ENCODE assay signal across 5 cellular contexts in genomic region chr1:9748391-9748790, GRCh38.
DNase-seq lines count a peak whose midpoint lies in the region; ATAC-seq and TF ChIP-seq lines count a peak whose summit lies in the region.
"Not testable (repeated sequence)": the region's sequence is repeated elsewhere in the genome, so short reads cannot be mapped to it uniquely, and the experiment has no call there.

No MANE protein-coding gene starts in this region.

- H3K36me3 ChIP-seq in CD4-positive, alpha-beta memory T cell (ENCODE audit: insufficient read depth, low read length), result peaks cover 61% of the 10 kb centered on the region

- not testable (repeated sequence) for TF ChIP-seq CTCF in WTC11 (IDR thresholded peaks at IDR 0.05); endothelial cell (IDR thresholded peaks at IDR 0.05; ENCODE audit: unreplicated experiment)

- CTCF ChIA-PET in CD4-positive, alpha-beta memory T cell (lab: Charles Lee; ENCODE audit: partially characterized antibody), result interaction anchor here (1.3 kb wide), 1 partner anchor 133 kb away, joined by 3 read pairs; no protein-coding TSS in a partner anchor
- CTCF ChIA-PET in WTC11 (lab: Charles Lee), result not testable (repeated sequence)

- not testable (repeated sequence) for DNase-seq in CD4-positive, alpha-beta memory T cell; WTC11 (ENCODE audit: low spot score); endothelial cell (ENCODE audit: low spot score); memory B cell (ENCODE audit: low spot score in 2 of 2); stimulated activated naive B cell treated with anti-CD40 and anti-IgM and Interleukin-4, amounts not matched to agents 10 μg/mL and 1 μg/mL and 100 μg/mL, for 72 hours

- peak overlapping the region in 4 of 7 donors; percentile 22 to 71 (median 44) for H3K27ac Mint-ChIP-seq in CD4-positive, alpha-beta memory T cell
- H3K27ac Mint-ChIP-seq in WTC11 (peak overlapping the region; percentile 3; the same call in 1 of the 2 replicates), memory B cell (peak overlapping the region; percentile 2)
- H3K27ac Mint-ChIP-seq in endothelial cell (ENCODE audit: unreplicated experiment), result not testable (repeated sequence)
- peak overlapping the region; percentile 4 for H3K27ac Mint-ChIP-seq in stimulated activated naive B cell treated with anti-CD40 and anti-IgM and Interleukin-4, amounts not matched to agents 10 μg/mL and 1 μg/mL and 100 μg/mL, for 72 hours

- intact Hi-C loops in CD4-positive, alpha-beta memory T cell (cut with micrococcal nuclease), result not testable (repeated sequence)

- not testable (repeated sequence) for H3K4me1 Mint-ChIP-seq in CD4-positive, alpha-beta memory T cell; WTC11; endothelial cell (ENCODE audit: unreplicated experiment); memory B cell
- H3K4me1 Mint-ChIP-seq in stimulated activated naive B cell treated with anti-CD40 and anti-IgM and Interleukin-4, amounts not matched to agents 10 μg/mL and 1 μg/mL and 100 μg/mL, for 72 hours, result peaks cover 11 to 21% of the 10 kb centered on the region in 2 donors

- not testable (repeated sequence) for H3K27me3 ChIP-seq in CD4-positive, alpha-beta memory T cell (ENCODE audit: insufficient read depth, low read length)

- not testable (repeated sequence) for H3K4me1 ChIP-seq in CD4-positive, alpha-beta memory T cell (ENCODE audit: insufficient read depth, low read length)

- not testable (repeated sequence) for H3K4me3 Mint-ChIP-seq in CD4-positive, alpha-beta memory T cell; WTC11; memory B cell; stimulated activated naive B cell treated with anti-CD40 and anti-IgM and Interleukin-4, amounts not matched to agents 10 μg/mL and 1 μg/mL and 100 μg/mL, for 72 hours
- H3K4me3 Mint-ChIP-seq in endothelial cell (ENCODE audit: unreplicated experiment), result peak overlapping the region; percentile 33

- not testable (repeated sequence) for H3K27me3 Mint-ChIP-seq in CD4-positive, alpha-beta memory T cell; WTC11 (ENCODE audit: low read depth); endothelial cell (ENCODE audit: unreplicated experiment); memory B cell; stimulated activated naive B cell treated with anti-CD40 and anti-IgM and Interleukin-4, amounts not matched to agents 10 μg/mL and 1 μg/mL and 100 μg/mL, for 72 hours

- not testable (repeated sequence) for H3K4me3 ChIP-seq in CD4-positive, alpha-beta memory T cell (ENCODE audit: low read length in 2 of 2)

- not testable (repeated sequence) for ATAC-seq in WTC11; memory B cell (ENCODE audit: low read depth); stimulated activated naive B cell treated with anti-CD40 and anti-IgM and Interleukin-4, amounts not matched to agents 10 μg/mL and 1 μg/mL and 100 μg/mL, for 72 hours (replicated peaks)

- POLR2A ChIA-PET in CD4-positive, alpha-beta memory T cell (lab: Charles Lee; ENCODE audit: partially characterized antibody); WTC11 (lab: Charles Lee): not testable (repeated sequence)

- peaks cover 37 to 65% of the 10 kb centered on the region in 2 donors for H3K36me3 Mint-ChIP-seq in CD4-positive, alpha-beta memory T cell
- H3K36me3 Mint-ChIP-seq in WTC11, result peaks cover 64% of the 10 kb centered on the region
- H3K36me3 Mint-ChIP-seq in endothelial cell (ENCODE audit: low read depth, unreplicated experiment), result peaks cover 25% of the 10 kb centered on the region
- H3K36me3 Mint-ChIP-seq in memory B cell, result peaks cover 25% of the 10 kb centered on the region
- peaks cover 35 to 48% of the 10 kb centered on the region in 2 donors for H3K36me3 Mint-ChIP-seq in stimulated activated naive B cell treated with anti-CD40 and anti-IgM and Interleukin-4, amounts not matched to agents 10 μg/mL and 1 μg/mL and 100 μg/mL, for 72 hours

- H3K27ac ChIP-seq in CD4-positive, alpha-beta memory T cell (ENCODE audit: low read depth, low read length), result not testable (repeated sequence)

- not testable (repeated sequence) for H3K9me3 ChIP-seq in CD4-positive, alpha-beta memory T cell (ENCODE audit: control insufficient read depth in 1 of 2, low read length in 2 of 2)

- H3K9me3 Mint-ChIP-seq in CD4-positive, alpha-beta memory T cell; WTC11; endothelial cell (ENCODE audit: unreplicated experiment); memory B cell; stimulated activated naive B cell treated with anti-CD40 and anti-IgM and Interleukin-4, amounts not matched to agents 10 μg/mL and 1 μg/mL and 100 μg/mL, for 72 hours: not testable (repeated sequence)
